In the genomic region with DNA sequence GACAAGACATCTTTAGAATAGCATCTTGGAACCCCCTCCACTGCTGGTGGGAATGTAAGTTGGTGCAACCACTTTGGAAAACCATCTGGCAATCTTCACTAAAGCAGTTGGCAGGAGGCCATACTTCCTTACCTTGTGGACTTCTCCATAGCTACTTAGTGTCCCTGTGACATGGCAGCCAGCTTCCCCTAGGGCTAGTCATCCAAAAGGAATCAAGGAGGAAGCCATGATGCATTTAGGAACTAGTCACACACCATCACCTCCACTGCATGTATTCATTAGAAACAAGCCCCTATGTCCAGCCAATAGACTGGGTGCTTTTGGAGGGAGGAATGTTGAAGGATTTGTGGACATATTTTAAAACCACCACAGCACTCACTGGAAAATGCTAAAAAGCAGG, we compare ENCODE assay signal across 22 cellular contexts. TPM values are rescaled to one million over a fixed set of nuclear protein-coding genes. Genes with fewer than 3 reads are reported as not detected.
"Had no signal": no experiment of that assay in that cellular context is flagged by ENCODE, and none has a peak within 500 bp of the region (broad histone marks: within the 10 kb centered on the region; RNA-seq: fewer than 3 reads in every experiment).

No MANE protein-coding gene starts in this region.

- DNase-seq: IMR-90; Karpas-422; KG1; MM.1S; NCI-H1092 treated with DMSO at 0.1 percent for 48 hours; NCI-H1436; NCI-H187; NCI-H2029; NCI-H2081 treated with DMSO at 0.1 percent for 48 hours; NCI-H2171; NCI-H226; NCI-H446; NCI-H510A; NCI-H524 treated with DMSO at 0.1 percent for 48 hours; NCI-H69; NCI-H774; NK-92 treated with Interleukin-12 subunit alpha and Interleukin-12 subunit beta, amount 100 ng/mL, for 24 hours; PC-3; SHP77; SK-N-SH; SW 1271 had no signal

RNA-seq across cellular contexts. Expression of gene MX2, which starts 19.9 kb away (rescaled TPM):
- total RNA-seq: SK-MEL-5 had no signal
